ENCODE assay signal across 23 cellular contexts in the genomic region with DNA sequence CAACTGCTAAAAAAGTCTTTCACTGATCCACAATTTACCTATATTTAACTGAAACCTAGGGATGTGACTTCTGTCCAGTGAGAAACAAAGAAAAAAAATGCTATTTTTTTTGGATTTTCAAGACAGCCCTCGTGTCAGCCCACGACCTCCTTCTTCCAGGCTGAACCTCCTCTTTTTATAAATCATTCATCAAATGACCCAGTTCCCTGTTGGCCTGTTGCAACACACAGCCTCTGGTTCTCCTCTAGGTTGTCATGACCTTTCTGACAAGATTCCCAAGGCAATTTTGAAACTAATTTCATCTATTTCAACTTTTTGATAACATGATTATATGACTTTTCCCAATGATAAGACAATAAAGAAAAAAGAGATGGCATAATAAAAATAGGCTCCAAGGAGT.
"Had no signal": no experiment of that assay in that cellular context is flagged by ENCODE, and none has a peak within 500 bp of the region (broad histone marks: within the 10 kb centered on the region; RNA-seq: fewer than 3 reads in every experiment).

No MANE protein-coding gene starts in this region.

- H3K9ac ChIP-seq: SK-N-SH had no signal

- H3K4me2 ChIP-seq: SK-N-SH had no signal

- H3K27me3 ChIP-seq: MG63 had no signal

- H3K9me3 ChIP-seq: MG63, SK-N-SH had no signal

- FAIRE-seq: RCC 7860 had no signal

- H3K36me3 ChIP-seq: MG63 had no signal

- DNase-seq: IMR-90, Karpas-422, KG1, MG63, NCI-H1092, NCI-H1105 treated with DMSO at 0.1 percent for 48 hours, NCI-H1417 treated with DMSO at 0.1 percent for 48 hours, NCI-H146, NCI-H1694 treated with DMSO at 0.1 percent for 48 hours, NCI-H1930, NCI-H2081, NCI-H2107, NCI-H226, NCI-H446, NCI-H510A, NCI-H524 treated with DMSO at 0.1 percent for 48 hours, NCI-H69, NCI-H774, Right ventricle myocardium superior, RPMI8226, SIG-M5, SK-N-SH had no signal

- H3K4me3 ChIP-seq: MG63 had no signal
